In genomic region chr11:128502736-128503135, GRCh38 we compare ENCODE assay signal across 9 cellular contexts.
A peak's percentile ranks its signal among the peaks of the same experiment; 100 is the strongest.
DNase-seq lines count a peak whose midpoint lies in the region; ATAC-seq and TF ChIP-seq lines count a peak whose summit lies in the region.
"Had no signal": no experiment of that assay in that cellular context is flagged by ENCODE, and none has a peak within 500 bp of the region (broad histone marks: within the 10 kb centered on the region; RNA-seq: fewer than 3 reads in every experiment).

No MANE protein-coding gene starts in this region.

- H3K36me3 Mint-ChIP-seq in osteocyte (ENCODE audit: unreplicated experiment): peaks cover 10% of the 10 kb centered on the region

- H3K4me3 Mint-ChIP-seq in osteocyte (ENCODE audit: unreplicated experiment): no peak overlapping the region

- peaks cover 99% of the 10 kb centered on the region for H3K4me1 ChIP-seq in effector memory CD4-positive, alpha-beta T cell (ENCODE audit: control insufficient read depth, insufficient read depth, low read length, poor library complexity, severe bottlenecking)

- ATAC-seq in GM19328 (IDR thresholded peaks at IDR 0.05; ENCODE audit: unreplicated experiment): no peak
- ATAC-seq in HG03460 (IDR thresholded peaks at IDR 0.05; ENCODE audit: unreplicated experiment): no peak

- peak overlapping the region; percentile 93 for H3K27ac ChIP-seq in effector memory CD4-positive, alpha-beta T cell (ENCODE audit: insufficient read depth, low read length, poor library complexity, severe bottlenecking)

- peak overlapping the region; percentile 92 for H3K27ac Mint-ChIP-seq in osteocyte (ENCODE audit: unreplicated experiment)

- no peaks in the 10 kb centered on the region for H3K9me3 ChIP-seq in effector memory CD4-positive, alpha-beta T cell (ENCODE audit: control insufficient read depth, low read length)

- no peaks in the 10 kb centered on the region for H3K27me3 Mint-ChIP-seq in osteocyte (ENCODE audit: unreplicated experiment)

- peaks cover 95% of the 10 kb centered on the region for H3K4me1 Mint-ChIP-seq in osteocyte (ENCODE audit: unreplicated experiment)

- peak; percentile 82 for DNase-seq in Daoy (ENCODE audit: low read depth)
- peak; percentile 99 for DNase-seq in RPMI7951 (ENCODE audit: low read depth)
- no peak for DNase-seq in effector memory CD4-positive, alpha-beta T cell
- DNase-seq in osteocyte (ENCODE audit: extremely low spot score, unreplicated experiment): no peak
- no peak for DNase-seq in amygdala (lab: John Stamatoyannopoulos, UW)
- no peak for DNase-seq in iPS-NIHi11 (ENCODE audit: low spot score)
- DNase-seq: aorta had no signal

- H3K27me3 ChIP-seq in effector memory CD4-positive, alpha-beta T cell (replicated peaks; ENCODE audit: control insufficient read depth, insufficient read depth, low read length, poor library complexity, severe bottlenecking): no peaks in the 10 kb centered on the region

- H3K9me3 Mint-ChIP-seq in osteocyte (ENCODE audit: unreplicated experiment): no peaks in the 10 kb centered on the region

- peaks cover 16% of the 10 kb centered on the region for H3K36me3 ChIP-seq in effector memory CD4-positive, alpha-beta T cell (ENCODE audit: control insufficient read depth, insufficient read depth, low read length)

- TF ChIP-seq CTCF in osteocyte (IDR thresholded peaks at IDR 0.05): no peak

- H3K4me3 ChIP-seq in effector memory CD4-positive, alpha-beta T cell (ENCODE audit: insufficient read depth, low read depth, low read length, poor library complexity, severe bottlenecking): peak overlapping the region; percentile 19

Comparison
In these comparisons a context has a peak if more than half of its experiments do, and no peak if none do; other contexts are left out.
1. DNase-seq: peak in Daoy (single experiment) and RPMI7951 (single experiment); none in effector memory CD4-positive, alpha-beta T cell (0 of 3), osteocyte (single experiment), amygdala (0 of 56) and iPS-NIHi11 (single experiment).